8 cellular contexts compared by ENCODE assay signal in the genomic region with DNA sequence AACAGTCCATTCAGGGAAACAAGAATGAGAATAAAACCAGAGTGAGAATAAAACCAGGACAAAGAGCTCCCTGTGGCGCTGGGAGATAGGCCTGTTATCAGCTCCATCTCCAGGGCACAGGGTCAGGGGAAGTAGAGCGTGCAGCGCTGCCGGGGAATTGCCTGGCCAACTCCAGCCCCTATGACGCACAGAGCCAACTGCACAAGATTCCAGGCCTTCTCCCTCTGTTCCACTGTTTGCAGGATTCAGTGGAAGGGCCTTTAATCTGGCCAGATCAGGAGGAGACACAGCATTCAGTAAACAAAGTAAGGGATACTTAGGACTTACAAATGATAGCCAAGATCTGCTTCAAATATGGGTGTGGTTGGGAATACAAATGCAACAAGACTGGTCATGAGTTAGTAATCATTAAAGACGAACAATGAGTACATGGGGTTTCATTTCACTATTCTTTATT. TPM values are rescaled to one million over a fixed set of nuclear protein-coding genes. Genes with fewer than 3 reads are reported as not detected.
DNase-seq lines count a peak whose midpoint lies in the region; ATAC-seq and TF ChIP-seq lines count a peak whose summit lies in the region.

No MANE protein-coding gene starts in this region.

- no peaks in the 10 kb centered on the region for H3K27me3 ChIP-seq in rectal smooth muscle tissue (ENCODE audit: control insufficient read depth, insufficient read depth, low read length)

- no peak overlapping the region for H3K4me3 Mint-ChIP-seq in WTC11

- no peaks in the 10 kb centered on the region for H3K9me3 Mint-ChIP-seq in WTC11

- H3K4me1 ChIP-seq in rectal smooth muscle tissue (ENCODE audit: control insufficient read depth, insufficient read depth, low read length): peaks cover 30% of the 10 kb centered on the region

- intact Hi-C loops in Right ventricle myocardium superior (cut with DNase I): no loop called here

- DNase-seq in EL (peak; percentile 89), WTC11 (ENCODE audit: low spot score) (no peak), Right ventricle myocardium superior (peak; percentile 75)
- DNase-seq in effector CD4-positive, alpha-beta T cell: no peak

- no peaks in the 10 kb centered on the region for H3K27me3 Mint-ChIP-seq in WTC11 (ENCODE audit: low read depth)

- CTCF ChIA-PET in WTC11 (lab: Charles Lee): interaction anchor here (1.0 to 1.3 kb wide), 2 partner anchors 10 to 64 kb away, joined by 4 read pairs; no protein-coding TSS in a partner anchor

- peaks cover 6% of the 10 kb centered on the region for H3K36me3 ChIP-seq in rectal smooth muscle tissue (ENCODE audit: control insufficient read depth, insufficient read depth, low read length)

- peaks cover 49% of the 10 kb centered on the region for H3K4me1 Mint-ChIP-seq in WTC11

- peak overlapping the region; percentile 84 for H3K27ac ChIP-seq in rectal smooth muscle tissue (ENCODE audit: low read depth, low read length)

- ATAC-seq in WTC11 (no peak), Right ventricle myocardium superior (ENCODE audit: poor library complexity) (peak; percentile 87), HG02642 (IDR thresholded peaks at IDR 0.05; ENCODE audit: poor library complexity, unreplicated experiment) (no peak), HG03342 (IDR thresholded peaks at IDR 0.05; ENCODE audit: unreplicated experiment) (no peak), HG03460 (IDR thresholded peaks at IDR 0.05; ENCODE audit: unreplicated experiment) (no peak)

- H3K36me3 Mint-ChIP-seq in WTC11: peaks cover 61% of the 10 kb centered on the region

- no peak for TF ChIP-seq CTCF in WTC11 (IDR thresholded peaks at IDR 0.05)

- POLR2A ChIA-PET in WTC11 (lab: Charles Lee): no interaction called here

- no peak overlapping the region for H3K9ac ChIP-seq in rectal smooth muscle tissue (ENCODE audit: low read length)

- H3K27ac Mint-ChIP-seq in WTC11: peak overlapping the region; percentile 87

- no peak overlapping the region for H3K4me3 ChIP-seq in rectal smooth muscle tissue (ENCODE audit: low read length)

TF ChIP-seq in WTC11, 78 proteins besides CTCF, POLR2A, EP300 and RAD21:
- TF ChIP-seq GABPB1 (CRISPR knock-in tag; IDR thresholded peaks at IDR 0.05) (0 out of 2 replicates have a peak, but pooled peaks have one; percentile 30), TEAD4 (CRISPR knock-in tag; IDR thresholded peaks at IDR 0.05) (no peak)

RNA-seq across cellular contexts. Expression of gene ITGB5, which starts 49.4 kb away (rescaled TPM):
- total RNA-seq in WTC11 (2021) (292 to 339 TPM (median 296 TPM) in 3 replicates), Right ventricle myocardium superior (112 TPM)

Comparison
In these comparisons a context has a peak if more than half of its experiments do, and no peak if none do; other contexts are left out.
1. DNase-seq: peak in EL (single experiment) and Right ventricle myocardium superior (single experiment); none in WTC11 (single experiment) and effector CD4-positive, alpha-beta T cell (single experiment).